In genomic region chr17:52106638-52107261, GRCh38 we compare ENCODE assay signal across 8 cellular contexts. TPM values are rescaled to one million over a fixed set of nuclear protein-coding genes. Genes with fewer than 3 reads are reported as not detected.
DNase-seq lines count a peak whose midpoint lies in the region; ATAC-seq and TF ChIP-seq lines count a peak whose summit lies in the region.

No MANE protein-coding gene starts in this region.

- no peak for ATAC-seq in GM21529 (IDR thresholded peaks at IDR 0.05; ENCODE audit: unreplicated experiment)

- no peaks in the 10 kb centered on the region for H3K4me1 Mint-ChIP-seq in mesothelial cell of epicardium

- no peaks in the 10 kb centered on the region for H3K9me3 Mint-ChIP-seq in mesothelial cell of epicardium

- H3K36me3 Mint-ChIP-seq in mesothelial cell of epicardium: no peaks in the 10 kb centered on the region

- no TSS peak for BruUV-seq in A673 (replicated peaks; lab: Mats Ljungman, UMichigan)

- CTCF ChIA-PET in A673 (lab: Charles Lee): interaction anchor here (0.9 to 2.3 kb wide), 3 partner anchors 246 to 735 kb away, joined by 3 to 15 read pairs (median 4); no protein-coding TSS in a partner anchor

- TF ChIP-seq CTCF in A673 (conservative IDR thresholded peaks at IDR 0.05; ENCODE audit: low read depth, low read length) (peak; percentile 86), choroid plexus epithelial cell (conservative IDR thresholded peaks at IDR 0.05; ENCODE audit: low read depth, low read length) (peak; percentile 48), mesothelial cell of epicardium (IDR thresholded peaks at IDR 0.05; ENCODE audit: unreplicated experiment) (peak; percentile 91), tibial nerve (IDR thresholded peaks at IDR 0.05) (peak; percentile 56 to 67 (median 60))

- TF ChIP-seq POLR2A in tibial nerve (IDR thresholded peaks at IDR 0.05): no peak

- H3K36me3 ChIP-seq in A673 (ENCODE audit: insufficient read depth, low read length, poor library complexity, severe bottlenecking) (no peaks in the 10 kb centered on the region), tibial nerve (no peaks in the 10 kb centered on the region)

- H3K27me3 Mint-ChIP-seq in mesothelial cell of epicardium (ENCODE audit: low read depth): peaks cover 39% of the 10 kb centered on the region

- no peaks in the 10 kb centered on the region for H3K4me1 ChIP-seq in A673 (ENCODE audit: insufficient read depth, low read length, poor library complexity, severe bottlenecking)
- no peaks in the 10 kb centered on the region for H3K4me1 ChIP-seq in tibial nerve

- H3K9me3 ChIP-seq in A673 (ENCODE audit: low read depth, low read length, poor library complexity, severe bottlenecking) (no peaks in the 10 kb centered on the region), tibial nerve (no peaks in the 10 kb centered on the region)

- TF ChIP-seq EP300 in tibial nerve (IDR thresholded peaks at IDR 0.05): no peak

- WGBS in tibial nerve, 2 donors: 40 to 45% methylated on average over 7 of the region's 7 CpGs

- peak; percentile 59 for DNase-seq in A673 (ENCODE audit: low spot score)
- peak; percentile 61 for DNase-seq in GM03348 (ENCODE audit: low spot score)
- peak; percentile 41 for DNase-seq in Jurkat, Clone E6-1 (ENCODE audit: low read depth, low spot score)
- peak; percentile 45 for DNase-seq in SK-N-DZ (ENCODE audit: low spot score)
- peak; percentile 27 for DNase-seq in choroid plexus epithelial cell (ENCODE audit: low read depth)
- DNase-seq in mesothelial cell of epicardium (ENCODE audit: low spot score in 2 of 2, unreplicated experiment in 2 of 2): peak in 1 of 2 experiments; percentile 55
- DNase-seq in tibial nerve (ENCODE audit: low spot score in 2 of 2): peak; percentile 47 to 57

- POLR2A ChIA-PET in A673 (lab: Charles Lee; ENCODE audit: low non-redundant PET): no interaction called here

- intact Hi-C loops in A673 (cut with micrococcal nuclease; ENCODE audit: unreplicated experiment): loop anchor here (2.0 to 10.0 kb wide), 4 partner anchors 244 to 812 kb away; no protein-coding TSS in a partner anchor

- H3K27me3 ChIP-seq in A673 (replicated peaks; ENCODE audit: insufficient read depth, low read depth, low read length, poor library complexity): no peaks in the 10 kb centered on the region
- H3K27me3 ChIP-seq in tibial nerve: no peaks in the 10 kb centered on the region

- H3K27ac ChIP-seq in A673 (ENCODE audit: low read depth, low read length, poor library complexity, severe bottlenecking) (no peak overlapping the region), tibial nerve (no peak overlapping the region)

- H3K27ac Mint-ChIP-seq in mesothelial cell of epicardium: no peak overlapping the region

- no peak overlapping the region for H3K4me3 Mint-ChIP-seq in mesothelial cell of epicardium

- H3K4me3 ChIP-seq in A673 (ENCODE audit: low read depth, low read length, poor library complexity, severe bottlenecking) (no peak overlapping the region), choroid plexus epithelial cell (ENCODE audit: low read depth, low read length) (no peak overlapping the region), tibial nerve (no peak overlapping the region)
- no peak overlapping the region for H3K4me3 ChIP-seq in Jurkat, Clone E6-1 (ENCODE audit: low read length)

RNA-seq across cellular contexts. Expression of gene CA10, which starts 51.8 kb away (rescaled TPM):
- not detected in 2 replicates for total RNA-seq in A673 (2021)
- not detected for polyA plus RNA-seq in Jurkat, Clone E6-1 (2012; ENCODE audit: insufficient read depth, insufficient read length)
- not detected in 2 replicates for polyA plus RNA-seq in SK-N-DZ (2014; cell fraction: cytosol; rRNA removed)
- polyA plus RNA-seq in SK-N-DZ (2014; cell fraction: nucleus; rRNA removed): not detected in 2 replicates
- total RNA-seq in mesothelial cell of epicardium: 0.20 to 0.29 TPM (median 0.29 TPM) in 3 replicates
- not detected for total RNA-seq in tibial nerve
